9 cellular contexts compared by ENCODE assay signal in the genomic region with DNA sequence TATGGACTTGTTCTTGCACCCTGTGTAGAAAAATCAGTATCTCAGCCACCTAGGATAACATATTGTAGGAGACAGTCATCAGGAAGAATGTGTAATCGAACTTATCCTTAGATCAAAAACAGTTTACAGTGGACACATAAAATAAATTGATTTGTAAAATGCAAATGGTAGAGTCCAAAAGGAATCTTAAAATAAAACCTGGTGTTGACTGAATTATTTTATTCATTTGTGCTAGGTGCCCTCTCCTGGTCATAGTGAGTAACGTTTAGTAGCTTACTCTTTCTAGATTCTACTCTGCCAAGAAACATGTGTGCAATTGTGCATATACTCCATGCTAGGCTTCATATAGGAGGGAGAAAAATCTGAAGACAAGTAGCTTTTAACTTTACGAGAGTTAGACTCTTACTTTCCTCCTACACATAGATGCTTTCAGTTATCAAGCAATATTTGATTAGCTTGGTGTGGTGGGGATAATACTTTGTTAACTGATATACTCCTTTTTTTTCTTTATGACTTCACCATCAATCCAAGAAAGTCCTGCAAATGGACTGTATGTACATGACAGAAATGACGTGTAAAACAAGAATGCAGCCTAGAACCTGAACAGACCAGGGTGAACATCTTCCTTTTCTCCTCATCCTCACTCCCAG. TPM values are rescaled to one million over a fixed set of nuclear protein-coding genes. Genes with fewer than 3 reads are reported as not detected.
DNase-seq lines count a peak whose midpoint lies in the region; ATAC-seq and TF ChIP-seq lines count a peak whose summit lies in the region.
"Had no signal": no experiment of that assay in that cellular context is flagged by ENCODE, and none has a peak within 500 bp of the region (broad histone marks: within the 10 kb centered on the region; RNA-seq: fewer than 3 reads in every experiment).

No MANE protein-coding gene starts in this region.

- H3K4me3 ChIP-seq in BE2C (ENCODE audit: low read depth, low read length), result no peak overlapping the region
- no peak overlapping the region for H3K4me3 ChIP-seq in RWPE2 (ENCODE audit: severe bottlenecking)
- H3K4me3 ChIP-seq in fibroblast of pulmonary artery (replicated peaks; ENCODE audit: low read depth, low read length), result no peak overlapping the region

- ATAC-seq in GM18867 (IDR thresholded peaks at IDR 0.05; ENCODE audit: unreplicated experiment) (peak; percentile 82), HG03439 (IDR thresholded peaks at IDR 0.05; ENCODE audit: unreplicated experiment) (peak; percentile 69), RWPE2 (ENCODE audit: low read depth) (peak; percentile 59; the same call in 2 of the 3 replicates)

- H3K9me3 ChIP-seq in BE2C (no peaks in the 10 kb centered on the region), RWPE2 (ENCODE audit: severe bottlenecking) (no peaks in the 10 kb centered on the region)

- peak; percentile 15 for DNase-seq in BE2C
- DNase-seq in RWPE2 (ENCODE audit: low spot score), result no peak
- peak; percentile 82 for DNase-seq in fibroblast of pulmonary artery (ENCODE audit: low read depth)
- peak; percentile 51 for DNase-seq in stromal cell of bone marrow (ENCODE audit: low read depth)
- no peak for DNase-seq in substantia nigra (lab: John Stamatoyannopoulos, UW)
- DNase-seq in stimulated activated CD4-positive, alpha-beta T cell treated with anti-CD3 and anti-CD28 coated beads, Interleukin-15, amount 100 ng/mL, for 24 hours, result no peak

- peak; percentile 68 for TF ChIP-seq CTCF in BE2C (IDR thresholded peaks at IDR 0.05; ENCODE audit: low read depth, low read length)
- TF ChIP-seq CTCF in RWPE2 (IDR thresholded peaks at IDR 0.05; ENCODE audit: poor library complexity, severe bottlenecking), result peak; percentile 91
- TF ChIP-seq CTCF in fibroblast of pulmonary artery (IDR thresholded peaks at IDR 0.05; ENCODE audit: low read length, missing control alignments), result peak; percentile 70

- no peaks in the 10 kb centered on the region for H3K27me3 ChIP-seq in BE2C
- H3K27me3 ChIP-seq in RWPE2 (ENCODE audit: insufficient read depth, poor library complexity, severe bottlenecking), result no peaks in the 10 kb centered on the region

- H3K36me3 ChIP-seq in BE2C (no peaks in the 10 kb centered on the region), RWPE2 (ENCODE audit: low read depth) (no peaks in the 10 kb centered on the region)

- H3K4me1 ChIP-seq in BE2C (no peaks in the 10 kb centered on the region), RWPE2 (ENCODE audit: insufficient read depth, poor library complexity, severe bottlenecking) (peaks cover 11% of the 10 kb centered on the region)

- no peak overlapping the region for H3K27ac ChIP-seq in RWPE2 (ENCODE audit: poor library complexity, severe bottlenecking)
- H3K27ac ChIP-seq in substantia nigra (ENCODE audit: low read depth, low read length, poor library complexity, severe bottlenecking), result no peak overlapping the region

RNA-seq across cellular contexts. Expression of gene LOX, which starts 23.7 kb away (rescaled TPM):
- polyA plus RNA-seq in BE2C (2012; ENCODE audit: insufficient read depth, insufficient read length, low read depth), result 2.3 TPM
- polyA plus RNA-seq: IgD-negative memory B cell had no signal

RNA-seq across cellular contexts. Expression of gene ZNF474, which starts 27.6 kb away (rescaled TPM):
- not detected for polyA plus RNA-seq in BE2C (2012; ENCODE audit: insufficient read depth, insufficient read length, low read depth)

Comparison
In these comparisons a context has a peak if more than half of its experiments do, and no peak if none do; other contexts are left out.
1. DNase-seq: peak in BE2C (single experiment), fibroblast of pulmonary artery (single experiment) and stromal cell of bone marrow (single experiment); none in RWPE2 (single experiment), substantia nigra (0 of 49) and stimulated activated CD4-positive, alpha-beta T cell treated with anti-CD3 and anti-CD28 coated beads, Interleukin-15, amount 100 ng/mL, for 24 hours (single experiment).
2. Peak in every context shown above with its lines, with median percentiles within 50 percentile points of each other: CTCF ChIP-seq and ATAC-seq.